In genomic region chr21:39671986-39672385, GRCh38 we compare ENCODE assay signal across 40 cellular contexts. TPM values are rescaled to one million over a fixed set of nuclear protein-coding genes. Genes with fewer than 3 reads are reported as not detected.
"Had no signal": no experiment of that assay in that cellular context is flagged by ENCODE, and none has a peak within 500 bp of the region (broad histone marks: within the 10 kb centered on the region; RNA-seq: fewer than 3 reads in every experiment).

No MANE protein-coding gene starts in this region.

- H3K36me3 ChIP-seq: adrenal gland, ascending aorta, brain microvascular endothelial cell, breast epithelium, cardiac muscle cell had no signal

- H3K4me1 Mint-ChIP-seq: activated naive CD4-positive, alpha-beta T cell treated with anti-CD3 and anti-CD28 coated beads, Interleukin-2, amount 10 ng/mL, durations not matched to agents 7 days and 5 days; activated naive CD4-positive, alpha-beta T cell treated with anti-CD3 and anti-CD28 coated beads, Interleukin-2, amount 50 U/mL, for 24 hours; activated naive CD8-positive, alpha-beta T cell treated with anti-CD3 and anti-CD28 coated beads for 36 hours; activated naive CD8-positive, alpha-beta T cell treated with anti-CD3 and anti-CD28 coated beads, Interleukin-2, amount 10 ng/mL, durations not matched to agents 7 days and 5 days; activated naive CD8-positive, alpha-beta T cell treated with anti-CD3 and anti-CD28 coated beads, Interleukin-2, amount 50 U/mL, for 24 hours; central memory CD8-positive, alpha-beta T cell had no signal

- H3K4me1 ChIP-seq: adrenal gland, ascending aorta, breast epithelium had no signal

- H3K27ac Mint-ChIP-seq: activated naive CD4-positive, alpha-beta T cell treated with anti-CD3 and anti-CD28 coated beads for 36 hours; activated naive CD4-positive, alpha-beta T cell treated with anti-CD3 and anti-CD28 coated beads, Interleukin-2, amount 10 ng/mL, durations not matched to agents 7 days and 5 days; activated naive CD4-positive, alpha-beta T cell treated with anti-CD3 and anti-CD28 coated beads, Interleukin-2, amount 50 U/mL, for 24 hours; activated naive CD4-positive, alpha-beta T cell treated with anti-CD3 and anti-CD28 coated beads, Interleukin-2, amount 50 U/mL, for 72 hours; activated naive CD8-positive, alpha-beta T cell; activated naive CD8-positive, alpha-beta T cell treated with anti-CD3 and anti-CD28 coated beads for 36 hours; activated naive CD8-positive, alpha-beta T cell treated with anti-CD3 and anti-CD28 coated beads, Interleukin-2, amount 10 ng/mL, durations not matched to agents 7 days and 5 days; activated naive CD8-positive, alpha-beta T cell treated with anti-CD3 and anti-CD28 coated beads, Interleukin-2, amount 50 U/mL, for 24 hours; activated T-cell treated with anti-CD3 and anti-CD28 coated beads, Interleukin-2, amount 50 U/mL, for 24 hours; activated T-cell treated with anti-CD3 and anti-CD28 coated beads, Interleukin-2, amount 50 U/mL, for 72 hours; activated T-helper 1 cell treated with anti-CD3 and anti-CD28 coated beads, Interleukin-12 subunit alpha, Interleukin-12 subunit beta, Interleukin-2, Interleukin-4 antibody, amounts not matched to agents 30 ng/mL and 10 ng/mL and 1 ng/mL, durations not matched to agents 14 hours and 24 hours and 36 hours; activated T-helper 17 cell treated with anti-CD3 and anti-CD28 coated beads, Interleukin-2, amount 50 U/mL, for 72 hours; activated T-helper 2 cell treated with anti-CD3 and anti-CD28 coated beads, Interferon-gamma antibody, Interleukin-2, Interleukin-4, amounts not matched to agents 10 μg/mL and 5 μg/mL and 100 μg/mL, durations not matched to agents 14 hours and 24 hours and 36 hours; brain had no signal

- DNase-seq: activated effector memory CD4-positive, alpha-beta T cell treated with anti-CD3 and anti-CD28 coated beads, Interleukin-2, amount 50 U/mL, for 16 hours; activated effector memory CD4-positive, alpha-beta T cell treated with Interleukin-2 at 50 U/mL for 16 hours; activated gamma-delta T cell; activated gamma-delta T cell treated with Interleukin-2 at 50 U/mL for 16 hours; activated naive CD4-positive, alpha-beta T cell; activated naive CD4-positive, alpha-beta T cell treated with anti-CD3 and anti-CD28 coated beads for 36 hours; activated naive CD4-positive, alpha-beta T cell treated with anti-CD3 and anti-CD28 coated beads, Interleukin-2, amount 10 ng/mL, durations not matched to agents 7 days and 5 days; activated naive CD4-positive, alpha-beta T cell treated with anti-CD3 and anti-CD28 coated beads, Interleukin-2, amount 50 U/mL, for 16 hours; activated naive CD4-positive, alpha-beta T cell treated with Interleukin-2 at 50 U/mL for 16 hours; activated naive CD8-positive, alpha-beta T cell treated with anti-CD3 and anti-CD28 coated beads for 36 hours; activated naive CD8-positive, alpha-beta T cell treated with anti-CD3 and anti-CD28 coated beads, Interleukin-2, amount 10 ng/mL, durations not matched to agents 7 days and 5 days; activated naive CD8-positive, alpha-beta T cell treated with anti-CD3 and anti-CD28 coated beads, Interleukin-2, amount 50 U/mL, for 24 hours; activated T-cell treated with anti-CD3 and anti-CD28 coated beads, Interleukin-2, amount 50 U/mL, for 1 hour; activated T-cell treated with anti-CD3 and anti-CD28 coated beads, Interleukin-2, amount 50 U/mL, for 24 hours; activated T-cell treated with anti-CD3 and anti-CD28 coated beads, Interleukin-2, amount 50 U/mL, for 4 hours; activated T-cell treated with anti-CD3 and anti-CD28 coated beads, Interleukin-2, amount 50 U/mL, for 48 hours; activated T-cell treated with anti-CD3 and anti-CD28 coated beads, Interleukin-2, amount 50 U/mL, for 72 hours; adrenal gland; amniotic stem cell; amygdala; anterior cingulate cortex; aorta; brain microvascular endothelial cell; caudate nucleus; central memory CD4-positive, alpha-beta T cell; cerebellar nuclear complex had no signal

- H3K9me3 Mint-ChIP-seq: activated naive CD4-positive, alpha-beta T cell treated with anti-CD3 and anti-CD28 coated beads for 36 hours; activated naive CD4-positive, alpha-beta T cell treated with anti-CD3 and anti-CD28 coated beads, Interleukin-2, amount 50 U/mL, for 24 hours; activated naive CD4-positive, alpha-beta T cell treated with anti-CD3 and anti-CD28 coated beads, Interleukin-2, amount 50 U/mL, for 72 hours; activated naive CD8-positive, alpha-beta T cell treated with anti-CD3 and anti-CD28 coated beads for 36 hours; activated naive CD8-positive, alpha-beta T cell treated with anti-CD3 and anti-CD28 coated beads, Interleukin-2, amount 10 ng/mL, durations not matched to agents 7 days and 5 days; activated naive CD8-positive, alpha-beta T cell treated with anti-CD3 and anti-CD28 coated beads, Interleukin-2, amount 50 U/mL, for 24 hours; activated T-cell treated with anti-CD3 and anti-CD28 coated beads, Interleukin-2, amount 50 U/mL, for 24 hours; activated T-cell treated with anti-CD3 and anti-CD28 coated beads, Interleukin-2, amount 50 U/mL, for 4 hours; activated T-helper 1 cell treated with anti-CD3 and anti-CD28 coated beads, Interleukin-12 subunit alpha, Interleukin-12 subunit beta, Interleukin-2, Interleukin-4 antibody, amounts not matched to agents 30 ng/mL and 10 ng/mL and 1 ng/mL, durations not matched to agents 14 hours and 24 hours and 36 hours; activated T-helper 2 cell treated with anti-CD3 and anti-CD28 coated beads, Interferon-gamma antibody, Interleukin-2, Interleukin-4, amounts not matched to agents 10 μg/mL and 5 μg/mL and 100 μg/mL, durations not matched to agents 14 hours and 24 hours and 36 hours; central memory CD8-positive, alpha-beta T cell had no signal

- H3K36me3 Mint-ChIP-seq: activated naive CD4-positive, alpha-beta T cell treated with anti-CD3 and anti-CD28 coated beads, Interleukin-2, amount 10 ng/mL, durations not matched to agents 7 days and 5 days; activated naive CD4-positive, alpha-beta T cell treated with anti-CD3 and anti-CD28 coated beads, Interleukin-2, amount 50 U/mL, for 24 hours; activated naive CD4-positive, alpha-beta T cell treated with anti-CD3 and anti-CD28 coated beads, Interleukin-2, amount 50 U/mL, for 72 hours; activated naive CD8-positive, alpha-beta T cell; activated naive CD8-positive, alpha-beta T cell treated with anti-CD3 and anti-CD28 coated beads for 36 hours; activated naive CD8-positive, alpha-beta T cell treated with anti-CD3 and anti-CD28 coated beads, Interleukin-2, amount 10 ng/mL, durations not matched to agents 7 days and 5 days had no signal

- ATAC-seq: activated naive CD4-positive, alpha-beta T cell treated with anti-CD3 and anti-CD28 coated beads, Interleukin-2, amount 50 U/mL, for 72 hours; activated naive CD8-positive, alpha-beta T cell treated with anti-CD3 and anti-CD28 coated beads, Interleukin-2, amount 50 U/mL, for 24 hours; activated T-cell treated with anti-CD3 and anti-CD28 coated beads, Interleukin-2, amount 50 U/mL, for 4 hours; activated T-cell treated with anti-CD3 and anti-CD28 coated beads, Interleukin-2, amount 50 U/mL, for 72 hours; activated T-helper 17 cell treated with anti-CD3 and anti-CD28 coated beads, Interleukin-2, amount 50 U/mL, for 72 hours had no signal

- FAIRE-seq: astrocyte, bronchial epithelial cell had no signal

- H3K27ac ChIP-seq: adrenal gland, ascending aorta, brain microvascular endothelial cell, breast epithelium, cardiac muscle cell had no signal

- H3K4me3 Mint-ChIP-seq: activated naive CD4-positive, alpha-beta T cell treated with anti-CD3 and anti-CD28 coated beads for 36 hours; activated naive CD4-positive, alpha-beta T cell treated with anti-CD3 and anti-CD28 coated beads, Interleukin-2, amount 10 ng/mL, durations not matched to agents 7 days and 5 days; activated naive CD4-positive, alpha-beta T cell treated with anti-CD3 and anti-CD28 coated beads, Interleukin-2, amount 50 U/mL, for 24 hours; activated naive CD8-positive, alpha-beta T cell; activated naive CD8-positive, alpha-beta T cell treated with anti-CD3 and anti-CD28 coated beads for 36 hours; activated naive CD8-positive, alpha-beta T cell treated with anti-CD3 and anti-CD28 coated beads, Interleukin-2, amount 10 ng/mL, durations not matched to agents 7 days and 5 days; activated naive CD8-positive, alpha-beta T cell treated with anti-CD3 and anti-CD28 coated beads, Interleukin-2, amount 50 U/mL, for 24 hours; activated T-cell treated with anti-CD3 and anti-CD28 coated beads, Interleukin-2, amount 50 U/mL, for 24 hours; activated T-cell treated with anti-CD3 and anti-CD28 coated beads, Interleukin-2, amount 50 U/mL, for 4 hours; activated T-cell treated with anti-CD3 and anti-CD28 coated beads, Interleukin-2, amount 50 U/mL, for 72 hours; activated T-helper 1 cell treated with anti-CD3 and anti-CD28 coated beads, Interleukin-12 subunit alpha, Interleukin-12 subunit beta, Interleukin-2, Interleukin-4 antibody, amounts not matched to agents 30 ng/mL and 10 ng/mL and 1 ng/mL, durations not matched to agents 14 hours and 24 hours and 36 hours; activated T-helper 17 cell treated with anti-CD3 and anti-CD28 coated beads, Interleukin-2, amount 50 U/mL, for 72 hours; brain; central memory CD8-positive, alpha-beta T cell had no signal

- H3K9me3 ChIP-seq: adrenal gland, ascending aorta, breast epithelium had no signal

- H3K4me3 ChIP-seq: adrenal gland, ascending aorta, breast epithelium, cardiac muscle cell had no signal

- H3K27me3 Mint-ChIP-seq: activated naive CD4-positive, alpha-beta T cell treated with anti-CD3 and anti-CD28 coated beads, Interleukin-2, amount 10 ng/mL, durations not matched to agents 7 days and 5 days; activated naive CD8-positive, alpha-beta T cell treated with anti-CD3 and anti-CD28 coated beads, Interleukin-2, amount 10 ng/mL, durations not matched to agents 7 days and 5 days; activated naive CD8-positive, alpha-beta T cell treated with anti-CD3 and anti-CD28 coated beads, Interleukin-2, amount 50 U/mL, for 24 hours had no signal

- H3K27me3 ChIP-seq: adrenal gland, ascending aorta, brain microvascular endothelial cell, breast epithelium, cardiac muscle cell had no signal

RNA-seq across cellular contexts. Expression of gene B3GALT5, which starts 59.2 kb away (rescaled TPM):
- total RNA-seq: activated naive CD4-positive, alpha-beta T cell treated with anti-CD3 and anti-CD28 coated beads for 36 hours; activated naive CD8-positive, alpha-beta T cell treated with anti-CD3 and anti-CD28 coated beads for 36 hours; activated naive CD8-positive, alpha-beta T cell treated with anti-CD3 and anti-CD28 coated beads, Interleukin-2, amount 10 ng/mL, durations not matched to agents 7 days and 5 days; activated T-cell treated with anti-CD3 and anti-CD28 coated beads, Interleukin-2, amount 50 U/mL, for 72 hours; activated T-helper 1 cell treated with anti-CD3 and anti-CD28 coated beads, Interleukin-12 subunit alpha, Interleukin-12 subunit beta, Interleukin-2, Interleukin-4 antibody, amounts not matched to agents 30 ng/mL and 10 ng/mL and 1 ng/mL, durations not matched to agents 14 hours and 24 hours and 36 hours; activated T-helper 2 cell treated with anti-CD3 and anti-CD28 coated beads, Interferon-gamma antibody, Interleukin-2, Interleukin-4, amounts not matched to agents 10 μg/mL and 5 μg/mL and 100 μg/mL, durations not matched to agents 14 hours and 24 hours and 36 hours; ascending aorta; chondrocyte had no signal
